ENCODE assay signal across 18 cellular contexts in genomic region chr22:36881504-36882245, GRCh38. TPM values are rescaled to one million over a fixed set of nuclear protein-coding genes. Genes with fewer than 3 reads are reported as not detected.
DNase-seq lines count a peak whose midpoint lies in the region; ATAC-seq and TF ChIP-seq lines count a peak whose summit lies in the region.
"Had no signal": no experiment of that assay in that cellular context is flagged by ENCODE, and none has a peak within 500 bp of the region (broad histone marks: within the 10 kb centered on the region; RNA-seq: fewer than 3 reads in every experiment).

No MANE protein-coding gene starts in this region.

- peaks cover 15 to 37% of the 10 kb centered on the region in 2 donors for H3K36me3 Mint-ChIP-seq in activated naive CD4-positive, alpha-beta T cell treated with anti-CD3 and anti-CD28 coated beads, Interleukin-2, amount 50 U/mL, for 72 hours
- peaks cover 30% of the 10 kb centered on the region for H3K36me3 Mint-ChIP-seq in activated T-helper 1 cell treated with anti-CD3 and anti-CD28 coated beads, Interleukin-12 subunit alpha, Interleukin-12 subunit beta, Interleukin-2, Interleukin-4 antibody, amounts not matched to agents 30 ng/mL and 10 ng/mL and 1 ng/mL, durations not matched to agents 14 hours and 24 hours and 36 hours (ENCODE audit: low read depth)
- peaks cover 7% of the 10 kb centered on the region; the same call in 2 of the 3 replicates for H3K36me3 Mint-ChIP-seq in GM23338 (ENCODE audit: low read depth)

- no peaks in the 10 kb centered on the region for H3K79me2 ChIP-seq in GM23338 (replicated peaks; ENCODE audit: insufficient read depth)

- H4K20me1 ChIP-seq in GM23338 (replicated peaks; ENCODE audit: insufficient read depth), result no peaks in the 10 kb centered on the region

- no peak for TF ChIP-seq CTCF in GM23338 (conservative IDR thresholded peaks at IDR 0.05; ENCODE audit: low read depth in 2 of 2)

- peak overlapping the region; percentile 67 to 73 for H3K27ac Mint-ChIP-seq in activated naive CD4-positive, alpha-beta T cell treated with anti-CD3 and anti-CD28 coated beads, Interleukin-2, amount 50 U/mL, for 72 hours
- peak overlapping the region; percentile 71 for H3K27ac Mint-ChIP-seq in activated T-helper 1 cell treated with anti-CD3 and anti-CD28 coated beads, Interleukin-12 subunit alpha, Interleukin-12 subunit beta, Interleukin-2, Interleukin-4 antibody, amounts not matched to agents 30 ng/mL and 10 ng/mL and 1 ng/mL, durations not matched to agents 14 hours and 24 hours and 36 hours
- H3K27ac Mint-ChIP-seq in stimulated activated naive CD8-positive, alpha-beta T cell treated with anti-CD3 and anti-CD28 coated beads, Interleukin-15, amount 100 ng/mL, for 72 hours, result peak overlapping the region; percentile 81 to 88
- H3K27ac Mint-ChIP-seq in GM23338, result no peak overlapping the region

- intact Hi-C loops in activated T-helper 1 cell treated with anti-CD3 and anti-CD28 coated beads, Interleukin-12 subunit alpha, Interleukin-12 subunit beta, Interleukin-2, Interleukin-4 antibody, amounts not matched to agents 30 ng/mL and 10 ng/mL and 1 ng/mL, durations not matched to agents 14 hours and 24 hours and 36 hours (cut with micrococcal nuclease), result no loop called here

- no peak overlapping the region for H3K4me2 ChIP-seq in GM23338

- no peak for DNase-seq in activated naive CD4-positive, alpha-beta T cell treated with anti-CD3 and anti-CD28 coated beads, Interleukin-2, amount 50 U/mL, for 72 hours (ENCODE audit: low spot score in 2 of 2)
- no peak for DNase-seq in activated naive CD4-positive, alpha-beta T cell treated with anti-CD3 and anti-CD28 coated beads, Interleukin-2, amount 50 U/mL, for 16 hours
- DNase-seq in MV-4-11 (lab: John Stamatoyannopoulos, UW) (peak; percentile 88), GM23338 (ENCODE audit: low spot score) (no peak), GDM1 (lab: John Stamatoyannopoulos, UW) (no peak)
- no peak for DNase-seq in activated T-helper 1 cell treated with anti-CD3 and anti-CD28 coated beads, Interleukin-12 subunit alpha, Interleukin-12 subunit beta, Interleukin-2, Interleukin-4 antibody, amounts not matched to agents 30 ng/mL and 10 ng/mL and 1 ng/mL, durations not matched to agents 14 hours and 24 hours and 36 hours (ENCODE audit: low spot score)
- no peak for DNase-seq in stimulated activated naive CD8-positive, alpha-beta T cell treated with anti-CD3 and anti-CD28 coated beads, Interleukin-15, amount 100 ng/mL, for 72 hours
- DNase-seq: activated CD8-positive, alpha-beta memory T cell treated with anti-CD3 and anti-CD28 coated beads, Interleukin-2, amount 50 U/mL, for 48 hours; aorta; DMS 273 treated with DMSO at 0.1 percent for 48 hours; gastrocnemius medialis; MM.1S; mucosa of descending colon; NCI-H524 treated with DMSO at 0.1 percent for 48 hours; occipital lobe; right cardiac atrium had no signal

- ATAC-seq in activated naive CD4-positive, alpha-beta T cell treated with anti-CD3 and anti-CD28 coated beads, Interleukin-2, amount 50 U/mL, for 72 hours, result peak; percentile 82 to 93
- ATAC-seq in stimulated activated naive CD8-positive, alpha-beta T cell treated with anti-CD3 and anti-CD28 coated beads, Interleukin-15, amount 100 ng/mL, for 72 hours, result peak; percentile 57
- ATAC-seq in GM18858 (IDR thresholded peaks at IDR 0.05; ENCODE audit: unreplicated experiment), result no peak
- ATAC-seq in GM23338, result no peak
- ATAC-seq: gastrocnemius medialis, mucosa of descending colon, right cardiac atrium had no signal

- no peak overlapping the region for H3K27ac ChIP-seq in GM23338 (ENCODE audit: low read depth)
- H3K27ac ChIP-seq: gastrocnemius medialis, suprapubic skin had no signal

- no peaks in the 10 kb centered on the region for H3K9me2 ChIP-seq in GM23338 (ENCODE audit: insufficient read depth)

- no peaks in the 10 kb centered on the region for H3K27me3 ChIP-seq in GM23338 (ENCODE audit: insufficient read depth)

- H3K4me3 ChIP-seq in GM23338, result no peak overlapping the region
- H3K4me3 ChIP-seq: gastrocnemius medialis, mucosa of descending colon, suprapubic skin had no signal

- H3K27me3 Mint-ChIP-seq in activated T-helper 1 cell treated with anti-CD3 and anti-CD28 coated beads, Interleukin-12 subunit alpha, Interleukin-12 subunit beta, Interleukin-2, Interleukin-4 antibody, amounts not matched to agents 30 ng/mL and 10 ng/mL and 1 ng/mL, durations not matched to agents 14 hours and 24 hours and 36 hours (ENCODE audit: insufficient read depth), result peaks cover 2% of the 10 kb centered on the region
- peaks cover 29% of the 10 kb centered on the region for H3K27me3 Mint-ChIP-seq in stimulated activated naive CD8-positive, alpha-beta T cell treated with anti-CD3 and anti-CD28 coated beads, Interleukin-15, amount 100 ng/mL, for 72 hours
- peaks cover 6% of the 10 kb centered on the region for H3K27me3 Mint-ChIP-seq in GM23338 (ENCODE audit: insufficient read depth, low read depth, poor library complexity)

- no peak overlapping the region for H2AFZ ChIP-seq in GM23338

- no peaks in the 10 kb centered on the region for H3K36me3 ChIP-seq in GM23338 (ENCODE audit: insufficient read depth)
- H3K36me3 ChIP-seq: gastrocnemius medialis, suprapubic skin had no signal

- peaks cover 6% of the 10 kb centered on the region for H3K4me1 ChIP-seq in GM23338 (ENCODE audit: insufficient read depth)
- H3K4me1 ChIP-seq: gastrocnemius medialis had no signal

- no peaks in the 10 kb centered on the region for H3F3A ChIP-seq in GM23338 (replicated peaks; ENCODE audit: low read depth)

- no peak overlapping the region for H3K4me3 Mint-ChIP-seq in activated T-helper 1 cell treated with anti-CD3 and anti-CD28 coated beads, Interleukin-12 subunit alpha, Interleukin-12 subunit beta, Interleukin-2, Interleukin-4 antibody, amounts not matched to agents 30 ng/mL and 10 ng/mL and 1 ng/mL, durations not matched to agents 14 hours and 24 hours and 36 hours
- peak overlapping the region in 1 of 2 donors; percentile 12 for H3K4me3 Mint-ChIP-seq in stimulated activated naive CD8-positive, alpha-beta T cell treated with anti-CD3 and anti-CD28 coated beads, Interleukin-15, amount 100 ng/mL, for 72 hours
- H3K4me3 Mint-ChIP-seq in GM23338, result no peak overlapping the region

- peaks cover 14% of the 10 kb centered on the region for H3K4me1 Mint-ChIP-seq in activated T-helper 1 cell treated with anti-CD3 and anti-CD28 coated beads, Interleukin-12 subunit alpha, Interleukin-12 subunit beta, Interleukin-2, Interleukin-4 antibody, amounts not matched to agents 30 ng/mL and 10 ng/mL and 1 ng/mL, durations not matched to agents 14 hours and 24 hours and 36 hours (ENCODE audit: low read depth)
- peaks cover 19% of the 10 kb centered on the region for H3K4me1 Mint-ChIP-seq in stimulated activated naive CD8-positive, alpha-beta T cell treated with anti-CD3 and anti-CD28 coated beads, Interleukin-15, amount 100 ng/mL, for 72 hours
- H3K4me1 Mint-ChIP-seq in GM23338, result peaks cover 16% of the 10 kb centered on the region; the same call in 2 of the 3 replicates

- H3K9me3 Mint-ChIP-seq in activated naive CD4-positive, alpha-beta T cell treated with anti-CD3 and anti-CD28 coated beads, Interleukin-2, amount 50 U/mL, for 72 hours, result peaks cover 6 to 24% of the 10 kb centered on the region in 2 donors
- peaks cover 48% of the 10 kb centered on the region for H3K9me3 Mint-ChIP-seq in activated T-helper 1 cell treated with anti-CD3 and anti-CD28 coated beads, Interleukin-12 subunit alpha, Interleukin-12 subunit beta, Interleukin-2, Interleukin-4 antibody, amounts not matched to agents 30 ng/mL and 10 ng/mL and 1 ng/mL, durations not matched to agents 14 hours and 24 hours and 36 hours
- H3K9me3 Mint-ChIP-seq in stimulated activated naive CD8-positive, alpha-beta T cell treated with anti-CD3 and anti-CD28 coated beads, Interleukin-15, amount 100 ng/mL, for 72 hours, result peaks cover 37 to 48% of the 10 kb centered on the region in 2 donors
- H3K9me3 Mint-ChIP-seq in GM23338, result peaks cover 11% of the 10 kb centered on the region

TF ChIP-seq in GM23338, 12 proteins besides CTCF, POLR2A, EP300 and RAD21 (continues in another document):
- TF ChIP-seq ETS1 (IDR thresholded peaks at IDR 0.05) (no peak), STAT1 (IDR thresholded peaks at IDR 0.05; ENCODE audit: unreplicated experiment) (no peak), NANOG (IDR thresholded peaks at IDR 0.05; ENCODE audit: borderline replicate concordance) (no peak), CREB1 (CRISPR knock-in tag; IDR thresholded peaks at IDR 0.05; ENCODE audit: low read depth) (no peak), JUNB (IDR thresholded peaks at IDR 0.05; ENCODE audit: unreplicated experiment) (no peak), POLR2AphosphoS5 (IDR thresholded peaks at IDR 0.05; ENCODE audit: low read depth) (no peak)

RNA-seq across cellular contexts. Expression of gene NCF4, which starts 20.9 kb away (rescaled TPM):
- 1 to 10 TPM; 2.9 to 7.0 TPM for total RNA-seq in activated naive CD4-positive, alpha-beta T cell treated with anti-CD3 and anti-CD28 coated beads, Interleukin-2, amount 50 U/mL, for 72 hours
- 15.6 and 17.3 TPM in 2 replicates for total RNA-seq in activated T-helper 1 cell treated with anti-CD3 and anti-CD28 coated beads, Interleukin-12 subunit alpha, Interleukin-12 subunit beta, Interleukin-2, Interleukin-4 antibody, amounts not matched to agents 30 ng/mL and 10 ng/mL and 1 ng/mL, durations not matched to agents 14 hours and 24 hours and 36 hours
- not detected in 2 replicates for total RNA-seq in GM23338 (2014; rRNA removed; shearing (Covaris generic))
- not detected in 2 replicates for polyA plus RNA-seq in GM23338 (2016; fragmentation: Nextera tagmentation; extraction: Ambion mirVana)

RNA-seq across cellular contexts. Expression of gene CSF2RB, which starts 31.8 kb away (rescaled TPM):
- total RNA-seq in activated naive CD4-positive, alpha-beta T cell treated with anti-CD3 and anti-CD28 coated beads, Interleukin-2, amount 50 U/mL, for 72 hours, result 1 to 10 TPM in 1 of 2 donors, under 1 TPM in 1; 0.87 to 1.4 TPM
- 11.7 and 11.8 TPM in 2 replicates for total RNA-seq in activated T-helper 1 cell treated with anti-CD3 and anti-CD28 coated beads, Interleukin-12 subunit alpha, Interleukin-12 subunit beta, Interleukin-2, Interleukin-4 antibody, amounts not matched to agents 30 ng/mL and 10 ng/mL and 1 ng/mL, durations not matched to agents 14 hours and 24 hours and 36 hours
- not detected in 2 replicates for total RNA-seq in GM23338 (2014; rRNA removed; shearing (Covaris generic))
- polyA plus RNA-seq in GM23338 (2016; fragmentation: Nextera tagmentation; extraction: Ambion mirVana), result not detected in 2 replicates

Comparison
In these comparisons a context has a peak if more than half of its experiments do, and no peak if none do; other contexts are left out.
1. ATAC-seq: peak in activated naive CD4-positive, alpha-beta T cell treated with anti-CD3 and anti-CD28 coated beads, Interleukin-2, amount 50 U/mL, for 72 hours (2 of 2) and stimulated activated naive CD8-positive, alpha-beta T cell treated with anti-CD3 and anti-CD28 coated beads, Interleukin-15, amount 100 ng/mL, for 72 hours (single experiment); none in GM18858 (single experiment) and GM23338 (single experiment).